8 cellular contexts compared by ENCODE assay signal in the genomic region with DNA sequence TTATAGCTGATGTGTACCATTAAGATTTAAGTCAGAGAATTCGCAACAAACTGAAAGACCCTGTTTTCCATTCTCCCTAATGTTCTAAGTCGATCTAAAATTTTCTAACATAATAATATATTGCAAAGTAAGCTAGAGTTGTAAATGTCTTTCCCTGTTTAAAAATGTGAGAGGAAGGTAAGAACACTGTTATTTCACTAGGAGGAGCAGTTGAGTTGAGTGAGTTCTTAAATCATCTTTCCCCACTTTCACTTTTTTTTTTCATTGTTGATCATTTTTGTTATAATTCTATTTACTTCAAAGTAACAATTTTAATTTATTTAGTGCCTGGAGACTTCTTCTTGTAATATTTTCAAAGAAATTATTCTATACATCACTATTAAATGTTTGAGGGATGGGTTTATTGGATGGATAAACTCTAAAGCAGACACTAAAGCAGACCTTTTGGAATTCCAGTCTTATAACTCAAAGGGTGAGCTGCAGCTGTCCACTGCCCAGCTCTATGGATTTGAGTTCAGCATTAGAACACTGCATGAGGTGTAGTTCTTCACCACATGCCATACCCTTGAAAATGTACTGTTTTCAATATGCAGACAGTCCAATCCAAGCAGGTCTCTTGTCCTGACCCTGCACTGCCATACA.
DNase-seq lines count a peak whose midpoint lies in the region; ATAC-seq, FAIRE-seq and TF ChIP-seq lines count a peak whose summit lies in the region.

No MANE protein-coding gene starts in this region.

- H3K27ac ChIP-seq in thyroid gland: peak overlapping the region; percentile 78 to 84 (median 80)

- TF ChIP-seq CTCF in CD14-positive monocyte (IDR thresholded peaks at IDR 0.05) (peak; percentile 67), thyroid gland (IDR thresholded peaks at IDR 0.05) (peak in 4 of 6 experiments; percentile 32 to 73 (median 62))

- no peaks in the 10 kb centered on the region for H3K4me1 Mint-ChIP-seq in CD14-positive monocyte

- no peaks in the 10 kb centered on the region for H3K36me3 Mint-ChIP-seq in CD14-positive monocyte

- H3K9me3 ChIP-seq in thyroid gland: no peaks in the 10 kb centered on the region

- peaks cover 32 to 52% of the 10 kb centered on the region in 2 donors for H3K4me1 ChIP-seq in thyroid gland

- 46 to 58% methylated on average over 2 of the region's 2 CpGs for WGBS in thyroid gland, 2 donors

- H3K27me3 Mint-ChIP-seq in CD14-positive monocyte (ENCODE audit: low read depth in 3 of 3): no peaks in the 10 kb centered on the region

- H3K9me3 Mint-ChIP-seq in CD14-positive monocyte: no peaks in the 10 kb centered on the region

- no peak for ATAC-seq in HG03108 (IDR thresholded peaks at IDR 0.05; ENCODE audit: unreplicated experiment)
- ATAC-seq in GM18907 (IDR thresholded peaks at IDR 0.05; ENCODE audit: unreplicated experiment): no peak

- H3K27ac Mint-ChIP-seq in CD14-positive monocyte: no peak overlapping the region

- no peak for TF ChIP-seq POLR2A in H54 (IDR thresholded peaks at IDR 0.05; ENCODE audit: low read depth, low read length)
- TF ChIP-seq POLR2A in thyroid gland (IDR thresholded peaks at IDR 0.05): no peak

- DNase-seq in CD14-positive monocyte (ENCODE audit: low spot score) (no peak), H54 (ENCODE audit: insufficient read length, low spot score) (no peak), RCC 7860 (ENCODE audit: low spot score) (peak; percentile 46), fibroblast of the conjunctiva (ENCODE audit: low read depth) (peak; percentile 45), thyroid gland (no peak)
- no peak for DNase-seq in stimulated activated CD4-positive, alpha-beta T cell treated with anti-CD3 and anti-CD28 coated beads, Interleukin-2, amount 100 ng/mL, for 24 hours

- no peaks in the 10 kb centered on the region for H3K36me3 ChIP-seq in thyroid gland

- H3K4me3 Mint-ChIP-seq in CD14-positive monocyte: no peak overlapping the region

- peak; percentile 61 for FAIRE-seq in H54 (lab: Jason Lieb, UNC)
- peak; percentile 88 for FAIRE-seq in RCC 7860 (lab: Jason Lieb, UNC)

- no peaks in the 10 kb centered on the region for H3K27me3 ChIP-seq in thyroid gland

- intact Hi-C loops in CD14-positive monocyte (cut with micrococcal nuclease): loop anchor here in 1 of 2 donors (5.0 kb wide), 1 partner anchor 554 kb away; no protein-coding TSS in a partner anchor
- intact Hi-C loops in thyroid gland (cut with DNase I): loop anchor here (10.0 kb wide), 1 partner anchor 552 kb away; no protein-coding TSS in a partner anchor

- H3K4me3 ChIP-seq in thyroid gland (replicated peaks in 1 of 3): no peak overlapping the region

Comparison
In these comparisons a context has a peak if more than half of its experiments do, and no peak if none do; other contexts are left out.
1. DNase-seq: peak in RCC 7860 (single experiment) and fibroblast of the conjunctiva (single experiment); none in CD14-positive monocyte (single experiment), H54 (single experiment), thyroid gland (0 of 2) and stimulated activated CD4-positive, alpha-beta T cell treated with anti-CD3 and anti-CD28 coated beads, Interleukin-2, amount 100 ng/mL, for 24 hours (0 of 2).